27 cellular contexts compared by ENCODE assay signal in genomic region chr18:67140495-67140894, GRCh38.
"Had no signal": no experiment of that assay in that cellular context is flagged by ENCODE, and none has a peak within 500 bp of the region (broad histone marks: within the 10 kb centered on the region; RNA-seq: fewer than 3 reads in every experiment).

No MANE protein-coding gene starts in this region.

- DNase-seq: stimulated activated CD4-positive, alpha-beta T cell treated with anti-CD3 and anti-CD28 coated beads, Interleukin-2, amount 100 ng/mL, for 48 hours; stimulated activated CD4-positive, alpha-beta T cell treated with anti-CD3 and anti-CD28 coated beads, Interleukin-4, amount 100 ng/mL, for 1 hour; stimulated activated CD4-positive, alpha-beta T cell treated with anti-CD3 and anti-CD28 coated beads, Interleukin-4, amount 100 ng/mL, for 24 hours; stimulated activated CD4-positive, alpha-beta T cell treated with anti-CD3 and anti-CD28 coated beads, Interleukin-4, amount 100 ng/mL, for 4 hours; stimulated activated CD8-positive, alpha-beta memory T cell treated with anti-CD3 and anti-CD28 coated beads, Interleukin-4, amount 100 ng/mL, for 48 hours; stimulated activated naive B cell treated with anti-CD40 and anti-IgM and Interleukin-4, amounts not matched to agents 10 μg/mL and 1 μg/mL and 100 μg/mL, for 72 hours; stimulated activated naive CD4-positive, alpha-beta T cell; stimulated activated naive CD4-positive, alpha-beta T cell treated with Interleukin-2 at 50 U/mL for 16 hours; stimulated activated naive CD8-positive, alpha-beta T cell treated with anti-CD3 and anti-CD28 coated beads, Interleukin-15, amount 100 ng/mL, for 72 hours; stimulated activated naive CD8-positive, alpha-beta T cell treated with anti-CD3 and anti-CD28 coated beads, Interleukin-15, Interleukin-2, amounts not matched to agents 100 U/mL and 50 U/mL, for 24 hours; stomach; substantia nigra; testis; thyroid gland; tibial artery; transverse colon; trophoblast cell; upper lobe of left lung; upper lobe of right lung; uterus had no signal

- FAIRE-seq: urothelium cell line had no signal

- H3K4me3 ChIP-seq: stomach, suprapubic skin, testis, thoracic aorta, thyroid gland, tibial artery, tibial nerve, transverse colon, upper lobe of left lung, upper lobe of right lung, uterus, vagina had no signal

- ATAC-seq: stimulated activated effector memory CD8-positive, alpha-beta T cell treated with anti-CD3 and anti-CD28 coated beads, Interleukin-12 subunit alpha, Interleukin-12 subunit beta, amount 100 ng/mL, for 72 hours; stimulated activated memory B cell treated with anti-CD40 and anti-IgM and Interleukin-4, amounts not matched to agents 10 μg/mL and 1 μg/mL and 100 μg/mL, for 72 hours; stimulated activated naive B cell treated with anti-CD40 and anti-IgM and Interleukin-4, amounts not matched to agents 10 μg/mL and 1 μg/mL and 100 μg/mL, for 72 hours; stimulated activated naive CD8-positive, alpha-beta T cell treated with anti-CD3 and anti-CD28 coated beads, Interleukin-15, amount 100 ng/mL, for 72 hours; stimulated activated naive CD8-positive, alpha-beta T cell treated with anti-CD3 and anti-CD28 coated beads, Interleukin-15, Interleukin-2, amounts not matched to agents 100 U/mL and 50 U/mL, for 24 hours; upper lobe of right lung had no signal

- H3K4me1 ChIP-seq: stomach, suprapubic skin, testis, thyroid gland, tibial artery, tibial nerve, transverse colon, upper lobe of left lung, upper lobe of right lung, uterus, vagina had no signal

- H3K27me3 ChIP-seq: stomach, suprapubic skin, testis, thyroid gland, tibial artery, tibial nerve, transverse colon, upper lobe of left lung, upper lobe of right lung, uterus, vagina had no signal

- H3K27ac ChIP-seq: stomach, suprapubic skin, testis, thoracic aorta, thyroid gland, tibial artery, tibial nerve, transverse colon, upper lobe of left lung, upper lobe of right lung, uterus, vagina had no signal

- H3K9me3 ChIP-seq: stomach, suprapubic skin, testis, thoracic aorta, thyroid gland, tibial artery, tibial nerve, transverse colon, upper lobe of left lung, upper lobe of right lung, uterus, vagina had no signal

- H3K36me3 ChIP-seq: stomach, suprapubic skin, thoracic aorta, thyroid gland, tibial artery, tibial nerve, transverse colon, upper lobe of left lung, upper lobe of right lung, uterus, vagina had no signal
